In genomic region chr1:235199441-235199840, GRCh38 we compare ENCODE assay signal across 9 cellular contexts. TPM values are rescaled to one million over a fixed set of nuclear protein-coding genes. Genes with fewer than 3 reads are reported as not detected.
A peak's percentile ranks its signal among the peaks of the same experiment; 100 is the strongest.
DNase-seq lines count a peak whose midpoint lies in the region; ATAC-seq and TF ChIP-seq lines count a peak whose summit lies in the region.
"Had no signal": no experiment of that assay in that cellular context is flagged by ENCODE, and none has a peak within 500 bp of the region (broad histone marks: within the 10 kb centered on the region; RNA-seq: fewer than 3 reads in every experiment).

No MANE protein-coding gene starts in this region.

- POLR2A ChIA-PET in Panc1 (lab: Charles Lee) = no interaction called here
- POLR2A ChIA-PET in activated CD4-positive, alpha-beta memory T cell treated with anti-CD3 and anti-CD28 coated beads for 36 hours (lab: Charles Lee) = no interaction called here

- TF ChIP-seq CTCF in Panc1 (IDR thresholded peaks at IDR 0.05) (no peak), fibroblast of the aortic adventitia (IDR thresholded peaks at IDR 0.05; ENCODE audit: insufficient read depth, low read length) (peak; percentile 59), progenitor cell of endocrine pancreas (IDR thresholded peaks at IDR 0.05; ENCODE audit: unreplicated experiment) (peak; percentile 55), mucosa of descending colon (IDR thresholded peaks at IDR 0.05) (no peak)

- CTCF ChIA-PET in Panc1 (lab: Charles Lee) = no interaction called here
- CTCF ChIA-PET in activated CD4-positive, alpha-beta memory T cell treated with anti-CD3 and anti-CD28 coated beads for 36 hours (lab: Charles Lee) = interaction anchor here (0.6 kb wide), 1 partner anchor 39 kb away, joined by 3 read pairs; the partner anchor contains the start of gene RBM34

- in situ Hi-C loops in Panc1 (cut with HindIII; ENCODE audit: low pct_unique_long_range_greater_than_20kb, low sequenced_read_pairs) = no loop called here

- BruUV-seq in Panc1 (replicated peaks; lab: Mats Ljungman, UMichigan) = TSS peak; percentile 23

- H3K4me1 ChIP-seq in Panc1 (ENCODE audit: control insufficient read depth, insufficient read depth, low read length) (no peaks in the 10 kb centered on the region), mucosa of descending colon (ENCODE audit: low read depth) (no peaks in the 10 kb centered on the region)
- H3K4me1 ChIP-seq: tibial artery had no signal

- H3K27ac ChIP-seq in Panc1 (ENCODE audit: low read length) = no peak overlapping the region

- H3K27me3 Mint-ChIP-seq in progenitor cell of endocrine pancreas = no peaks in the 10 kb centered on the region
- H3K27me3 Mint-ChIP-seq in activated CD4-positive, alpha-beta memory T cell treated with anti-CD3 and anti-CD28 coated beads for 36 hours = no peaks in the 10 kb centered on the region

- H3K4me1 Mint-ChIP-seq in progenitor cell of endocrine pancreas (ENCODE audit: low read depth) = no peaks in the 10 kb centered on the region
- peaks cover 2% of the 10 kb centered on the region for H3K4me1 Mint-ChIP-seq in activated CD4-positive, alpha-beta memory T cell treated with anti-CD3 and anti-CD28 coated beads for 36 hours (ENCODE audit: low read depth)

- H3K9me3 ChIP-seq in Panc1 (ENCODE audit: control insufficient read depth, insufficient read depth, low read depth, low read length) = no peaks in the 10 kb centered on the region
- no peaks in the 10 kb centered on the region for H3K9me3 ChIP-seq in mucosa of descending colon
- H3K9me3 ChIP-seq: tibial artery had no signal

- H3K27ac Mint-ChIP-seq in progenitor cell of endocrine pancreas = peak overlapping the region; percentile 6
- no peak overlapping the region for H3K27ac Mint-ChIP-seq in activated CD4-positive, alpha-beta memory T cell treated with anti-CD3 and anti-CD28 coated beads for 36 hours

- no peak overlapping the region for H3K4me3 ChIP-seq in Panc1 (ENCODE audit: low read depth in 2 of 2, low read length in 2 of 2)
- no peak overlapping the region for H3K4me3 ChIP-seq in fibroblast of the aortic adventitia (ENCODE audit: low read depth, low read length)
- no peak overlapping the region for H3K4me3 ChIP-seq in mucosa of descending colon
- H3K4me3 ChIP-seq: tibial artery had no signal

- H3K4me3 Mint-ChIP-seq in progenitor cell of endocrine pancreas (ENCODE audit: low read depth) = no peak overlapping the region
- H3K4me3 Mint-ChIP-seq in activated CD4-positive, alpha-beta memory T cell treated with anti-CD3 and anti-CD28 coated beads for 36 hours = no peak overlapping the region

- DNase-seq in GM04503 (ENCODE audit: low read depth) (peak; percentile 3), Panc1 (ENCODE audit: low read depth, low spot score) (no peak), fibroblast of the aortic adventitia (ENCODE audit: low read depth) (peak; percentile 82), progenitor cell of endocrine pancreas (ENCODE audit: low spot score, unreplicated experiment) (no peak), mucosa of descending colon (no peak), SKM-1 (lab: John Stamatoyannopoulos, UW; ENCODE audit: unreplicated experiment) (no peak), NCI-H345 (lab: John Stamatoyannopoulos, UW) (no peak)
- no peak for DNase-seq in activated CD4-positive, alpha-beta memory T cell treated with anti-CD3 and anti-CD28 coated beads for 36 hours
- DNase-seq: tibial artery had no signal

- H3K9me3 Mint-ChIP-seq in progenitor cell of endocrine pancreas (ENCODE audit: low read depth) = no peaks in the 10 kb centered on the region
- no peaks in the 10 kb centered on the region for H3K9me3 Mint-ChIP-seq in activated CD4-positive, alpha-beta memory T cell treated with anti-CD3 and anti-CD28 coated beads for 36 hours

- intact Hi-C loops in Panc1 (cut with micrococcal nuclease; ENCODE audit: unreplicated experiment) (no loop called here), mucosa of descending colon (cut with DNase I, micrococcal nuclease) (no loop called here)
- intact Hi-C loops in activated CD4-positive, alpha-beta memory T cell treated with anti-CD3 and anti-CD28 coated beads for 36 hours (cut with micrococcal nuclease) = no loop called here

- peaks cover 3% of the 10 kb centered on the region; the same call in 1 of the 2 replicates for H3K36me3 ChIP-seq in Panc1 (ENCODE audit: control insufficient read depth, insufficient read depth, low read length)
- H3K36me3 ChIP-seq in mucosa of descending colon (ENCODE audit: low read depth) = no peaks in the 10 kb centered on the region

- H3K27me3 ChIP-seq in Panc1 (ENCODE audit: control insufficient read depth, insufficient read depth, low read length) = no peaks in the 10 kb centered on the region
- H3K27me3 ChIP-seq: tibial artery had no signal

- peaks cover 11% of the 10 kb centered on the region for H3K36me3 Mint-ChIP-seq in progenitor cell of endocrine pancreas (ENCODE audit: insufficient read depth)
- H3K36me3 Mint-ChIP-seq in activated CD4-positive, alpha-beta memory T cell treated with anti-CD3 and anti-CD28 coated beads for 36 hours = peaks cover 7% of the 10 kb centered on the region

- ATAC-seq in Panc1 = no peak
- ATAC-seq in mucosa of descending colon = no peak

RNA-seq across cellular contexts. Expression of gene RBM34, which starts 38.4 kb away (rescaled TPM):
- 104 TPM for total RNA-seq in Panc1 (2021; ENCODE audit: unreplicated experiment)
- polyA plus RNA-seq in Panc1 (2012; ENCODE audit: insufficient read length) = 71.5 TPM
- total RNA-seq in fibroblast of the aortic adventitia (ENCODE audit: low replicate concordance) = 55.2 and 118 TPM in 2 replicates
- 68.4 and 75.0 TPM in 2 replicates for total RNA-seq in progenitor cell of endocrine pancreas
- 100 to 1,000 TPM; 108 to 120 TPM for total RNA-seq in activated CD4-positive, alpha-beta memory T cell treated with anti-CD3 and anti-CD28 coated beads for 36 hours
- total RNA-seq in mucosa of descending colon = 10 to 100 TPM; 54.7 to 58.5 (median 55.3) TPM

Comparison
In these comparisons a context has a peak if more than half of its experiments do, and no peak if none do; other contexts are left out.
1. DNase-seq: peak in GM04503 (single experiment) and fibroblast of the aortic adventitia (single experiment); none in Panc1 (single experiment), progenitor cell of endocrine pancreas (single experiment), activated CD4-positive, alpha-beta memory T cell treated with anti-CD3 and anti-CD28 coated beads for 36 hours (single experiment), mucosa of descending colon (0 of 3), SKM-1 (single experiment) and NCI-H345 (single experiment).
2. CTCF ChIP-seq: peak in fibroblast of the aortic adventitia (single experiment) and progenitor cell of endocrine pancreas (single experiment); none in Panc1 (single experiment) and mucosa of descending colon (single experiment).